8 cellular contexts compared by ENCODE assay signal in the genomic region with DNA sequence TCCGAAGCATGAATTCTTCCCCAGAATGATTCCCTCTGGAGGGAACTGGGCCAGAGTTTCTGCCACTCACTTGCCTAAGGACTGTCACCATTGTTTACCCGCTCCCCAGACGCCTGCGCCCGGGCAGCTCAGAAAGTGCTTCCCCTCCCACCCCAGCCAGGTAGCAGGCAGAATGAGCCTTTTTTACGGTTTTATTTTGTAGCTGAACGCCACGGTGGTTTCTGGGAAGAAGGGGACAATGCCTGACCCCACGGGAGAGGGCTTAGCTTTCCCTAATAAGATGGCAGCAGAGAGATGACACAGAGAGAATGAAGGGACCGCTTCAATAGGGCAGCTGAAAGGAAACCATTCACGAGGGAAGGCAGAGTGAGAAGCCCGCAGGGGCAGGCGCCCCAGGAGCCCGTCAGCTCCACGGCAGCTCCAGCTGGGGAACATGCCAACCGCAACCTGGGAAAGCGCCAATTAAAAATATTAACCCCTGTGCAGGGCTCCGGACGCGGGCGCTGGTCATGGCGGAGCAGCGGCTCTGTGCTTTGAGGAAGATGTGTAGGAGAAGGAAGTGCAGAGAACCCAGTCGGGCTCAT. TPM values are rescaled to one million over a fixed set of nuclear protein-coding genes. Genes with fewer than 3 reads are reported as not detected.
DNase-seq lines count a peak whose midpoint lies in the region; ATAC-seq, FAIRE-seq and TF ChIP-seq lines count a peak whose summit lies in the region.

No MANE protein-coding gene starts in this region.

- H4K20me1 ChIP-seq in PC-9 (ENCODE audit: insufficient read depth): no peaks in the 10 kb centered on the region
- H4K20me1 ChIP-seq in fibroblast of lung (ENCODE audit: control insufficient read depth, extremely low read depth, insufficient read depth, low read length): no peaks in the 10 kb centered on the region

- FAIRE-seq in D721Med (lab: Jason Lieb, UNC): no peak

- TF ChIP-seq CTCF in HEK293 (tag by site-specific recombination; IDR thresholded peaks at IDR 0.05): no peak
- TF ChIP-seq CTCF in PC-9 (conservative IDR thresholded peaks at IDR 0.05): no peak
- no peak for TF ChIP-seq CTCF in fibroblast of lung (conservative IDR thresholded peaks at IDR 0.05 in 1 of 2, IDR thresholded peaks at IDR 0.05 in 1 of 2; ENCODE audit: low read depth in 1 of 2, low read length in 2 of 2)
- no peak for TF ChIP-seq CTCF in D721Med (IDR thresholded peaks at IDR 0.05; ENCODE audit: insufficient read depth, missing control alignments)

- H3K79me2 ChIP-seq in PC-9 (ENCODE audit: low read depth) (no peaks in the 10 kb centered on the region), fibroblast of lung (ENCODE audit: control insufficient read depth, insufficient read depth, low read length) (no peaks in the 10 kb centered on the region)

- DNase-seq in PC-9: no peak
- DNase-seq in fibroblast of lung (ENCODE audit: low read depth in 2 of 2): peak; percentile 11 to 25
- peak in 43 of 56 donors; percentile 18 to 86 (median 59) for DNase-seq in nucleus accumbens (lab: John Stamatoyannopoulos, UW)
- no peak for DNase-seq in dermis blood vessel endothelial cell
- DNase-seq in D721Med (ENCODE audit: insufficient read length, low spot score): no peak

- H3K9me2 ChIP-seq in PC-9 (ENCODE audit: insufficient read depth): no peaks in the 10 kb centered on the region

- H3K36me3 ChIP-seq in HEK293 (ENCODE audit: control insufficient read depth in 2 of 2, insufficient read depth in 1 of 2, low read length in 2 of 2) (no peaks in the 10 kb centered on the region), PC-9 (ENCODE audit: low read depth) (no peaks in the 10 kb centered on the region), fibroblast of lung (ENCODE audit: control insufficient read depth, insufficient read depth, low read length) (no peaks in the 10 kb centered on the region)

- H2AFZ ChIP-seq in PC-9: no peak overlapping the region
- no peak overlapping the region for H2AFZ ChIP-seq in fibroblast of lung (ENCODE audit: low read length)

- H3K27ac ChIP-seq in HEK293 (ENCODE audit: extremely low read depth, low read depth, low read length): no peak overlapping the region
- H3K27ac ChIP-seq in PC-9: no peak overlapping the region
- no peak overlapping the region for H3K27ac ChIP-seq in fibroblast of lung (ENCODE audit: insufficient read depth, low read length)

- H3K27me3 ChIP-seq in PC-9 (ENCODE audit: insufficient read depth, low read depth) (peaks cover 90% of the 10 kb centered on the region), fibroblast of lung (ENCODE audit: control insufficient read depth, insufficient read depth, low read length) (peaks cover 27% of the 10 kb centered on the region)

- H3F3A ChIP-seq in PC-9 (ENCODE audit: insufficient read depth, low read depth): no peaks in the 10 kb centered on the region

- H3K4me1 ChIP-seq in HEK293 (ENCODE audit: control insufficient read depth, insufficient read depth, low read length) (no peaks in the 10 kb centered on the region), PC-9 (replicated peaks; ENCODE audit: insufficient read depth) (no peaks in the 10 kb centered on the region), fibroblast of lung (ENCODE audit: control insufficient read depth, extremely low read depth, insufficient read depth, low read length) (no peaks in the 10 kb centered on the region)

- intact Hi-C loops in PC-9 (cut with micrococcal nuclease; ENCODE audit: unreplicated experiment): no loop called here

- H3K4me2 ChIP-seq in PC-9 (peak overlapping the region; percentile 15; the same call in 1 of the 2 replicates), fibroblast of lung (ENCODE audit: extremely low read depth, insufficient read depth, low read length) (peak overlapping the region; percentile 32)

- H3K4me3 ChIP-seq in HEK293 (ENCODE audit: low read depth, low read length) (peak overlapping the region; percentile 3; the same call in 1 of the 2 replicates), PC-9 (no peak overlapping the region), fibroblast of lung (replicated peaks in 1 of 4; ENCODE audit: control extremely low read depth in 1 of 4, insufficient read depth in 1 of 4, low read depth in 3 of 4, low read length in 4 of 4) (peak overlapping the region in 2 of 4 experiments; percentile 10 to 22)

- POLR2A ChIA-PET in HEK293 (lab: Yijun Ruan, JAX) (interaction anchor here (0.5 kb wide), 1 partner anchor 381 kb away, joined by 3 read pairs; no protein-coding TSS in a partner anchor), PC-9 (lab: Charles Lee; ENCODE audit: unreplicated experiment) (no interaction called here)

- H3K9ac ChIP-seq in fibroblast of lung (ENCODE audit: insufficient read depth, low read length): no peak overlapping the region

- no peak for ATAC-seq in HG03196 (IDR thresholded peaks at IDR 0.05; ENCODE audit: unreplicated experiment)
- ATAC-seq in SK-N-SH treated with all-trans-retinoic acid at 6 μM for 48 hours: no peak

- CTCF ChIA-PET in HEK293 (lab: Yijun Ruan, JAX): interaction anchor here (1.1 kb wide), 2 partner anchors 30 to 95 kb away, joined by 4 to 5 read pairs; no protein-coding TSS in a partner anchor
- CTCF ChIA-PET in PC-9 (lab: Charles Lee): no interaction called here

- H3K9me3 ChIP-seq in HEK293 (ENCODE audit: control insufficient read depth, insufficient read depth, low read depth, low read length): no peaks in the 10 kb centered on the region
- no peaks in the 10 kb centered on the region for H3K9me3 ChIP-seq in PC-9 (ENCODE audit: insufficient read depth, low read depth)
- H3K9me3 ChIP-seq in fibroblast of lung (ENCODE audit: control insufficient read depth, insufficient read depth, low read depth, low read length): no peaks in the 10 kb centered on the region

- no TSS peak for BruUV-seq in PC-9 (replicated peaks; lab: Mats Ljungman, UMichigan)

TF ChIP-seq in HEK293, 187 proteins besides CTCF, POLR2A, EP300 and RAD21:
- TF ChIP-seq ZNF335 (tag by site-specific recombination; conservative IDR thresholded peaks at IDR 0.05): peak; percentile 62
- TF ChIP-seq, protein P1, sequence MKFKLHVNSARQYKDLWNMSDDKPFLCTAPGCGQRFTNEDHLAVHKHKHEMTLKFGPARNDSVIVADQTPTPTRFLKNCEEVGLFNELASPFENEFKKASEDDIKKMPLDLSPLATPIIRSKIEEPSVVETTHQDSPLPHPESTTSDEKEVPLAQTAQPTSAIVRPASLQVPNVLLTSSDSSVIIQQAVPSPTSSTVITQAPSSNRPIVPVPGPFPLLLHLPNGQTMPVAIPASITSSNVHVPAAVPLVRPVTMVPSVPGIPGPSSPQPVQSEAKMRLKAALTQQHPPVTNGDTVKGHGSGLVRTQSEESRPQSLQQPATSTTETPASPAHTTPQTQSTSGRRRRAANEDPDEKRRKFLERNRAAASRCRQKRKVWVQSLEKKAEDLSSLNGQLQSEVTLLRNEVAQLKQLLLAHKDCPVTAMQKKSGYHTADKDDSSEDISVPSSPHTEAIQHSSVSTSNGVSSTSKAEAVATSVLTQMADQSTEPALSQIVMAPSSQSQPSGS (tag by site-specific recombination; IDR thresholded peaks at IDR 0.05; ENCODE audit: low read depth): no peak
- TF ChIP-seq ZNF555 (tag by site-specific recombination; conservative IDR thresholded peaks at IDR 0.05): no peak
- TF ChIP-seq ZIC2 (tag by site-specific recombination; IDR thresholded peaks at IDR 0.05): peak; percentile 53
- TF ChIP-seq ZNF561 (tag by site-specific recombination; IDR thresholded peaks at IDR 0.05; ENCODE audit: borderline replicate concordance): no peak
- no peak for TF ChIP-seq ZNF324 (tag by site-specific recombination; IDR thresholded peaks at IDR 0.05)

TF ChIP-seq in SK-N-SH treated with all-trans-retinoic acid at 6 μM for 48 hours, 23 proteins besides CTCF, POLR2A, EP300 and RAD21 (continues in another document):
- TF ChIP-seq ESRRG (CRISPR knock-in tag; IDR thresholded peaks at IDR 0.05) (no peak), ZNF8 (CRISPR knock-in tag; IDR thresholded peaks at IDR 0.05) (no peak), ZC3H10 (CRISPR knock-in tag; IDR thresholded peaks at IDR 0.05) (no peak), ZNF565 (CRISPR knock-in tag; conservative IDR thresholded peaks at IDR 0.05; ENCODE audit: low read depth) (no peak), OSR1 (CRISPR knock-in tag; IDR thresholded peaks at IDR 0.05) (no peak), TOX (CRISPR knock-in tag; IDR thresholded peaks at IDR 0.05; ENCODE audit: borderline replicate concordance) (no peak), ARNTL (CRISPR knock-in tag; IDR thresholded peaks at IDR 0.05; ENCODE audit: borderline replicate concordance, low read depth) (no peak)
- TF ChIP-seq, protein P2, sequence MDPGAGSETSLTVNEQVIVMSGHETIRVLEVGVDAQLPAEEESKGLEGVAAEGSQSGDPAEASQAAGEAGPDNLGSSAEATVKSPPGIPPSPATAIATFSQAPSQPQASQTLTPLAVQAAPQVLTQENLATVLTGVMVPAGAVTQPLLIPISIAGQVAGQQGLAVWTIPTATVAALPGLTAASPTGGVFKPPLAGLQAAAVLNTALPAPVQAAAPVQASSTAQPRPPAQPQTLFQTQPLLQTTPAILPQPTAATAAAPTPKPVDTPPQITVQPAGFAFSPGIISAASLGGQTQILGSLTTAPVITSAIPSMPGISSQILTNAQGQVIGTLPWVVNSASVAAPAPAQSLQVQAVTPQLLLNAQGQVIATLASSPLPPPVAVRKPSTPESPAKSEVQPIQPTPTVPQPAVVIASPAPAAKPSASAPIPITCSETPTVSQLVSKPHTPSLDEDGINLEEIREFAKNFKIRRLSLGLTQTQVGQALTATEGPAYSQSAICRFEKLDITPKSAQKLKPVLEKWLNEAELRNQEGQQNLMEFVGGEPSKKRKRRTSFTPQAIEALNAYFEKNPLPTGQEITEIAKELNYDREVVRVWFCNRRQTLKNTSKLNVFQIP (CRISPR knock-in tag; IDR thresholded peaks at IDR 0.05; ENCODE audit: borderline replicate concordance, low read depth): no peak
- TF ChIP-seq, protein P3, sequence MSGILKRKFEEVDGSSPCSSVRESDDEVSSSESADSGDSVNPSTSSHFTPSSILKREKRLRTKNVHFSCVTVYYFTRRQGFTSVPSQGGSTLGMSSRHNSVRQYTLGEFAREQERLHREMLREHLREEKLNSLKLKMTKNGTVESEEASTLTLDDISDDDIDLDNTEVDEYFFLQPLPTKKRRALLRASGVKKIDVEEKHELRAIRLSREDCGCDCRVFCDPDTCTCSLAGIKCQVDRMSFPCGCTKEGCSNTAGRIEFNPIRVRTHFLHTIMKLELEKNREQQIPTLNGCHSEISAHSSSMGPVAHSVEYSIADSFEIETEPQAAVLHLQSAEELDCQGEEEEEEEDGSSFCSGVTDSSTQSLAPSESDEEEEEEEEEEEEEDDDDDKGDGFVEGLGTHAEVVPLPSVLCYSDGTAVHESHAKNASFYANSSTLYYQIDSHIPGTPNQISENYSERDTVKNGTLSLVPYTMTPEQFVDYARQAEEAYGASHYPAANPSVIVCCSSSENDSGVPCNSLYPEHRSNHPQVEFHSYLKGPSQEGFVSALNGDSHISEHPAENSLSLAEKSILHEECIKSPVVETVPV (CRISPR knock-in tag; IDR thresholded peaks at IDR 0.05): no peak

RNA-seq across cellular contexts. Expression of a gene that starts 20.4 kb away (rescaled TPM):
- total RNA-seq in PC-9 (2021): not detected in 2 replicates
- 0.77 and 2.1 TPM in 2 replicates for total RNA-seq in fibroblast of lung
- 0.26 and 1.3 TPM in 2 replicates for polyA plus RNA-seq in fibroblast of lung
- 0.39 and 2.2 TPM in 2 replicates for polyA plus RNA-seq in fibroblast of lung (2012)
- 0.26 and 3.8 TPM in 2 replicates for polyA minus RNA-seq in fibroblast of lung (ENCODE audit: low replicate concordance)
- 0.05 TPM in 1 of 2 replicates, not detected in the other for total RNA-seq in dermis blood vessel endothelial cell

Comparison
In these comparisons a context has a peak if more than half of its experiments do, and no peak if none do; other contexts are left out.
1. DNase-seq: peak in fibroblast of lung (2 of 2) and nucleus accumbens (43 of 56); none in PC-9 (0 of 2), dermis blood vessel endothelial cell (single experiment) and D721Med (single experiment).